Comparison of ENCODE assay signal across 1 cellular context in genomic region chr5:148746826-148747535, GRCh38.
TF ChIP-seq lines count a peak whose summit lies in the region.

No MANE protein-coding gene starts in this region.

TF ChIP-seq in K562, 482 proteins besides CTCF, POLR2A, EP300 and RAD21 (continued from another document and continues in another):
- TF ChIP-seq SMAD4 (CRISPR knock-in tag; conservative IDR thresholded peaks at IDR 0.05), result peak; percentile 26; the same call in 1 of the 2 replicates
- TF ChIP-seq HNRNPK (IDR thresholded peaks at IDR 0.05; ENCODE audit: low read depth, low read length, poor library complexity, severe bottlenecking), result no peak
- no peak for TF ChIP-seq ZNF280A (IDR thresholded peaks at IDR 0.05; ENCODE audit: low read depth, partially characterized antibody)
- TF ChIP-seq SUPT5H (IDR thresholded peaks at IDR 0.05), result no peak
- TF ChIP-seq HDAC3 (IDR thresholded peaks at IDR 0.05; ENCODE audit: borderline replicate concordance, partially characterized antibody), result no peak
- TF ChIP-seq TEAD4 (IDR thresholded peaks at IDR 0.05; ENCODE audit: low read length), result peak; percentile 96
- no peak for TF ChIP-seq TEAD4 (CRISPR knock-in tag; IDR thresholded peaks at IDR 0.05; ENCODE audit: borderline replicate concordance)
- no peak for TF ChIP-seq PHTF2 (CRISPR knock-in tag; IDR thresholded peaks at IDR 0.05)
- peak; percentile 56; the same call in 1 of the 2 replicates for TF ChIP-seq POLR2AphosphoS5 (IDR thresholded peaks at IDR 0.05; ENCODE audit: control insufficient read depth, insufficient read depth, low read depth, low read length)
- 0 out of 6 replicates have a peak, but pooled peaks of 1 of the 3 experiments have one; percentile 37 for TF ChIP-seq ZBTB11 (CRISPR knock-in tag; IDR thresholded peaks at IDR 0.05)
- TF ChIP-seq GATAD2A (IDR thresholded peaks at IDR 0.05), result no peak
- TF ChIP-seq PKNOX1 (IDR thresholded peaks at IDR 0.05), result no peak
- TF ChIP-seq ZNF785 (CRISPR knock-in tag; IDR thresholded peaks at IDR 0.05), result no peak
- TF ChIP-seq AFF1 (IDR thresholded peaks at IDR 0.05; ENCODE audit: low read depth in 1 of 2, partially characterized antibody in 2 of 2), result no peak
- TF ChIP-seq COPS2 (conservative IDR thresholded peaks at IDR 0.05), result no peak
- no peak for TF ChIP-seq FOXK1 (CRISPR knock-in tag; IDR thresholded peaks at IDR 0.05; ENCODE audit: borderline replicate concordance)
- no peak for TF ChIP-seq TAF9B (IDR thresholded peaks at IDR 0.05; ENCODE audit: partially characterized antibody)
- no peak for TF ChIP-seq CCNT2 (IDR thresholded peaks at IDR 0.05; ENCODE audit: borderline replicate concordance, extremely low read depth, insufficient read length, low read depth, low read length)
- no peak for TF ChIP-seq GABPB1 (CRISPR knock-in tag; IDR thresholded peaks at IDR 0.05)
- no peak for TF ChIP-seq LCOR (CRISPR knock-in tag; IDR thresholded peaks at IDR 0.05)
- TF ChIP-seq ZNF766 (CRISPR knock-in tag; conservative IDR thresholded peaks at IDR 0.05), result 0 out of 2 replicates have a peak, but pooled peaks have one; percentile 59
- TF ChIP-seq MTA2 (IDR thresholded peaks at IDR 0.05; ENCODE audit: low read depth), result peak; percentile 79
- TF ChIP-seq NFIX (CRISPR knock-in tag; IDR thresholded peaks at IDR 0.05; ENCODE audit: low read depth), result no peak
- TF ChIP-seq ZNF644 (tag; IDR thresholded peaks at IDR 0.05; ENCODE audit: low read depth), result 0 out of 2 replicates have a peak, but pooled peaks have one; percentile 29
- TF ChIP-seq HDAC2 (IDR thresholded peaks at IDR 0.05), result 0 out of 2 replicates have a peak, but pooled peaks have one; percentile 37
- no peak for TF ChIP-seq IRF2 (CRISPR knock-in tag; IDR thresholded peaks at IDR 0.05)
- TF ChIP-seq ZBTB2 (IDR thresholded peaks at IDR 0.05), result no peak
- TF ChIP-seq DNMT1 (IDR thresholded peaks at IDR 0.05), result no peak
- TF ChIP-seq GATA2 (CRISPR knock-in tag; IDR thresholded peaks at IDR 0.05), result peak; percentile 82
- TF ChIP-seq SOX6 (IDR thresholded peaks at IDR 0.05), result peak; percentile 56; the same call in 1 of the 2 replicates
- TF ChIP-seq NCOA2 (IDR thresholded peaks at IDR 0.05; ENCODE audit: partially characterized antibody in 2 of 2), result no peak
- TF ChIP-seq BRF1 (IDR thresholded peaks at IDR 0.05; ENCODE audit: borderline replicate concordance, extremely low read depth, insufficient read length), result no peak
- TF ChIP-seq TAL1 (IDR thresholded peaks at IDR 0.05), result peak; percentile 87
- peak; percentile 64; the same call in 1 of the 2 replicates for TF ChIP-seq SMARCE1 (IDR thresholded peaks at IDR 0.05)
- peak; percentile 57; the same call in 1 of the 2 replicates for TF ChIP-seq FOXM1 (IDR thresholded peaks at IDR 0.05; ENCODE audit: low read depth)
- no peak for TF ChIP-seq FOXM1 (CRISPR knock-in tag; IDR thresholded peaks at IDR 0.05; ENCODE audit: low read depth)
- no peak for TF ChIP-seq MCM5 (IDR thresholded peaks at IDR 0.05; ENCODE audit: low read depth)
- peak; percentile 71 for TF ChIP-seq SMARCA4 (IDR thresholded peaks at IDR 0.05)
- no peak for TF ChIP-seq CTBP1 (IDR thresholded peaks at IDR 0.05; ENCODE audit: borderline replicate concordance)
- TF ChIP-seq KDM1A (IDR thresholded peaks at IDR 0.05), result peak in 1 of 2 experiments; percentile 18; a peak in 1 of 4 replicates
- TF ChIP-seq ILK (tag; IDR thresholded peaks at IDR 0.05; ENCODE audit: borderline replicate concordance, low read depth), result no peak
- peak; percentile 47 for TF ChIP-seq FOSL1 (tag; conservative IDR thresholded peaks at IDR 0.05)
- 0 out of 2 replicates have a peak, but pooled peaks have one; percentile 7 for TF ChIP-seq CXXC5 (CRISPR knock-in tag; IDR thresholded peaks at IDR 0.05)
- TF ChIP-seq TCF3 (CRISPR knock-in tag; IDR thresholded peaks at IDR 0.05), result peak; percentile 92
- no peak for TF ChIP-seq ZNF324 (CRISPR knock-in tag; IDR thresholded peaks at IDR 0.05)
- peak; percentile 91 for TF ChIP-seq HMBOX1 (IDR thresholded peaks at IDR 0.05)
- TF ChIP-seq DPF2 (IDR thresholded peaks at IDR 0.05), result peak; percentile 53; the same call in 1 of the 2 replicates
- TF ChIP-seq NFIC (IDR thresholded peaks at IDR 0.05), result peak; percentile 55; the same call in 1 of the 2 replicates
- TF ChIP-seq ZNF311 (CRISPR knock-in tag; IDR thresholded peaks at IDR 0.05), result 0 out of 2 replicates have a peak, but pooled peaks have one; percentile 32
- TF ChIP-seq DMBX1 (CRISPR knock-in tag; IDR thresholded peaks at IDR 0.05; ENCODE audit: borderline replicate concordance), result 0 out of 2 replicates have a peak, but pooled peaks have one; percentile 16
- TF ChIP-seq HDAC1 (IDR thresholded peaks at IDR 0.05), result 0 out of 4 replicates have a peak, but pooled peaks of 1 of the 2 experiments have one; percentile 15
- peak; percentile 73 for TF ChIP-seq STAT5A (IDR thresholded peaks at IDR 0.05; ENCODE audit: borderline replicate concordance, low read length)
- 0 out of 2 replicates have a peak, but pooled peaks have one; percentile 15 for TF ChIP-seq ELF1 (tag; IDR thresholded peaks at IDR 0.05)
